In genomic region chr11:26187639-26188038, GRCh38 we compare ENCODE assay signal across 14 cellular contexts.
DNase-seq lines count a peak whose midpoint lies in the region; ATAC-seq, FAIRE-seq and TF ChIP-seq lines count a peak whose summit lies in the region.
"Had no signal": no experiment of that assay in that cellular context is flagged by ENCODE, and none has a peak within 500 bp of the region (broad histone marks: within the 10 kb centered on the region; RNA-seq: fewer than 3 reads in every experiment).

No MANE protein-coding gene starts in this region.

- DNase-seq in NOMO-1 treated with DMSO at 0.1 percent for 48 hours (lab: John Stamatoyannopoulos, UW; ENCODE audit: unreplicated experiment) = peak; percentile 30
- DNase-seq in NOMO-1 treated with dmso at 0.1 percent for 144 hours (lab: John Stamatoyannopoulos, UW; ENCODE audit: unreplicated experiment) = no peak
- DNase-seq in amniotic epithelial cell (ENCODE audit: low read depth) = peak; percentile 91
- peak; percentile 48 for DNase-seq in islet precursor cell
- DNase-seq in type B pancreatic cell (ENCODE audit: extremely low spot score, unreplicated experiment) = no peak
- DNase-seq in RCC 7860 (ENCODE audit: low spot score) = no peak
- DNase-seq: 8988T; activated CD8-positive, alpha-beta T cell treated with anti-CD3 and anti-CD28 coated beads for 36 hours; NCI-H1048; NCI-H748 treated with DMSO at 0.1 percent for 48 hours; T-helper 1 cell had no signal

- H3K27me3 Mint-ChIP-seq in type B pancreatic cell = no peaks in the 10 kb centered on the region
- no peaks in the 10 kb centered on the region for H3K27me3 Mint-ChIP-seq in stimulated activated memory B cell treated with anti-CD40 and anti-IgM and Interleukin-4, amounts not matched to agents 10 μg/mL and 1 μg/mL and 100 μg/mL, for 72 hours
- H3K27me3 Mint-ChIP-seq: activated CD8-positive, alpha-beta T cell treated with anti-CD3 and anti-CD28 coated beads for 36 hours had no signal

- TF ChIP-seq CTCF in type B pancreatic cell (conservative IDR thresholded peaks at IDR 0.05) = no peak

- no peaks in the 10 kb centered on the region for H3K4me1 Mint-ChIP-seq in type B pancreatic cell (ENCODE audit: unreplicated experiment)
- H3K4me1 Mint-ChIP-seq in stimulated activated memory B cell treated with anti-CD40 and anti-IgM and Interleukin-4, amounts not matched to agents 10 μg/mL and 1 μg/mL and 100 μg/mL, for 72 hours = no peaks in the 10 kb centered on the region
- H3K4me1 Mint-ChIP-seq: GM23338 had no signal

- peak overlapping the region; percentile 76 for H3K27ac Mint-ChIP-seq in type B pancreatic cell
- no peak overlapping the region for H3K27ac Mint-ChIP-seq in stimulated activated memory B cell treated with anti-CD40 and anti-IgM and Interleukin-4, amounts not matched to agents 10 μg/mL and 1 μg/mL and 100 μg/mL, for 72 hours
- H3K27ac Mint-ChIP-seq: activated CD8-positive, alpha-beta T cell treated with anti-CD3 and anti-CD28 coated beads for 36 hours; GM23338 had no signal

- no peaks in the 10 kb centered on the region for H3K9me3 Mint-ChIP-seq in type B pancreatic cell
- H3K9me3 Mint-ChIP-seq in stimulated activated memory B cell treated with anti-CD40 and anti-IgM and Interleukin-4, amounts not matched to agents 10 μg/mL and 1 μg/mL and 100 μg/mL, for 72 hours = peaks cover 3% of the 10 kb centered on the region
- H3K9me3 Mint-ChIP-seq: GM23338 had no signal

- no peak overlapping the region for H3K4me3 Mint-ChIP-seq in type B pancreatic cell
- H3K4me3 Mint-ChIP-seq in stimulated activated memory B cell treated with anti-CD40 and anti-IgM and Interleukin-4, amounts not matched to agents 10 μg/mL and 1 μg/mL and 100 μg/mL, for 72 hours = no peak overlapping the region
- H3K4me3 Mint-ChIP-seq: activated CD8-positive, alpha-beta T cell treated with anti-CD3 and anti-CD28 coated beads for 36 hours; GM23338 had no signal

- H3K36me3 Mint-ChIP-seq in type B pancreatic cell = no peaks in the 10 kb centered on the region
- H3K36me3 Mint-ChIP-seq in stimulated activated memory B cell treated with anti-CD40 and anti-IgM and Interleukin-4, amounts not matched to agents 10 μg/mL and 1 μg/mL and 100 μg/mL, for 72 hours = no peaks in the 10 kb centered on the region

- FAIRE-seq in RCC 7860 (lab: Jason Lieb, UNC) = no peak

- no peak for ATAC-seq in GM21737 (IDR thresholded peaks at IDR 0.05; ENCODE audit: unreplicated experiment)
- ATAC-seq in stimulated activated memory B cell treated with anti-CD40 and anti-IgM and Interleukin-4, amounts not matched to agents 10 μg/mL and 1 μg/mL and 100 μg/mL, for 72 hours = no peak
- ATAC-seq: activated CD8-positive, alpha-beta T cell treated with anti-CD3 and anti-CD28 coated beads for 36 hours; GM23338 had no signal

Comparison
In these comparisons a context has a peak if more than half of its experiments do, and no peak if none do; other contexts are left out.
1. DNase-seq: peak in NOMO-1 treated with DMSO at 0.1 percent for 48 hours (single experiment), amniotic epithelial cell (single experiment) and islet precursor cell (single experiment); none in NOMO-1 treated with dmso at 0.1 percent for 144 hours (single experiment), type B pancreatic cell (single experiment) and RCC 7860 (single experiment).